In the genomic region with DNA sequence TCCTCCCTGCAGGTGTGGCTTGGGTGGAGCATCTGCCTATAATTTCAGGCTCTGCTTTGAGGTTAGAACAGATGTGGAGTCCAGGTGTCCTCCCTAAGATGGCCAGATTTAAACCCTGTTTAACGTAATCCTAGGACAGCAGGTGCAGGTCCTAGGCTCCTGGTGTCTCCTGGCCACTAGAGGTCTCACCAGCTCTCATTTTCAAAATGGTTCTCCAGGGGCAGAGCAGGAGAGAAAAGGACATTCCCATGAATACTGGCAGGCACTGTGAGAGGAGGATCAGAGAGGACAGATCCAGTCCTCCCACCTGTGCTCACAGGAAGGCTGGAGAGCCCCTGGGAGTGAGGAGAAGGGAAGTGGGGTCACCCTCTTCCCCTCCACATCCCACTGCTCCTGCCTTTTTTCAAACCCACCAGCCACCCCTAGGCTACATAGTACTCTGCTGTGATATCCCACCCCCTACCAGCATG, we compare ENCODE assay signal across 1 cellular context.
TF ChIP-seq lines count a peak whose summit lies in the region.

No MANE protein-coding gene starts in this region.

TF ChIP-seq in HEK293, 187 proteins besides CTCF, POLR2A, EP300 and RAD21 (continued from another document):
- TF ChIP-seq, protein P1, sequence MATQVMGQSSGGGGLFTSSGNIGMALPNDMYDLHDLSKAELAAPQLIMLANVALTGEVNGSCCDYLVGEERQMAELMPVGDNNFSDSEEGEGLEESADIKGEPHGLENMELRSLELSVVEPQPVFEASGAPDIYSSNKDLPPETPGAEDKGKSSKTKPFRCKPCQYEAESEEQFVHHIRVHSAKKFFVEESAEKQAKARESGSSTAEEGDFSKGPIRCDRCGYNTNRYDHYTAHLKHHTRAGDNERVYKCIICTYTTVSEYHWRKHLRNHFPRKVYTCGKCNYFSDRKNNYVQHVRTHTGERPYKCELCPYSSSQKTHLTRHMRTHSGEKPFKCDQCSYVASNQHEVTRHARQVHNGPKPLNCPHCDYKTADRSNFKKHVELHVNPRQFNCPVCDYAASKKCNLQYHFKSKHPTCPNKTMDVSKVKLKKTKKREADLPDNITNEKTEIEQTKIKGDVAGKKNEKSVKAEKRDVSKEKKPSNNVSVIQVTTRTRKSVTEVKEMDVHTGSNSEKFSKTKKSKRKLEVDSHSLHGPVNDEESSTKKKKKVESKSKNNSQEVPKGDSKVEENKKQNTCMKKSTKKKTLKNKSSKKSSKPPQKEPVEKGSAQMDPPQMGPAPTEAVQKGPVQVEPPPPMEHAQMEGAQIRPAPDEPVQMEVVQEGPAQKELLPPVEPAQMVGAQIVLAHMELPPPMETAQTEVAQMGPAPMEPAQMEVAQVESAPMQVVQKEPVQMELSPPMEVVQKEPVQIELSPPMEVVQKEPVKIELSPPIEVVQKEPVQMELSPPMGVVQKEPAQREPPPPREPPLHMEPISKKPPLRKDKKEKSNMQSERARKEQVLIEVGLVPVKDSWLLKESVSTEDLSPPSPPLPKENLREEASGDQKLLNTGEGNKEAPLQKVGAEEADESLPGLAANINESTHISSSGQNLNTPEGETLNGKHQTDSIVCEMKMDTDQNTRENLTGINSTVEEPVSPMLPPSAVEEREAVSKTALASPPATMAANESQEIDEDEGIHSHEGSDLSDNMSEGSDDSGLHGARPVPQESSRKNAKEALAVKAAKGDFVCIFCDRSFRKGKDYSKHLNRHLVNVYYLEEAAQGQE (tag by site-specific recombination; IDR thresholded peaks at IDR 0.05), result no peak
- no peak for TF ChIP-seq ZNF19 (tag by site-specific recombination; IDR thresholded peaks at IDR 0.05; ENCODE audit: low read depth)
- 0 out of 2 replicates have a peak, but pooled peaks have one; percentile 41 for TF ChIP-seq ZSCAN30 (tag by site-specific recombination; IDR thresholded peaks at IDR 0.05)
- no peak for TF ChIP-seq ZNF837 (tag by site-specific recombination; IDR thresholded peaks at IDR 0.05)
- TF ChIP-seq ZNF510 (tag by site-specific recombination; IDR thresholded peaks at IDR 0.05; ENCODE audit: insufficient replicate concordance), result no peak
- TF ChIP-seq RBAK (tag by site-specific recombination; IDR thresholded peaks at IDR 0.05), result no peak
- TF ChIP-seq ZFP41 (tag by site-specific recombination; IDR thresholded peaks at IDR 0.05; ENCODE audit: borderline replicate concordance), result no peak
- TF ChIP-seq ZNF776 (tag by site-specific recombination; IDR thresholded peaks at IDR 0.05; ENCODE audit: borderline replicate concordance), result no peak
- TF ChIP-seq IKZF3 (tag by site-specific recombination; IDR thresholded peaks at IDR 0.05), result peak; percentile 71
- no peak for TF ChIP-seq KLF10 (tag by site-specific recombination; IDR thresholded peaks at IDR 0.05)
- no peak for TF ChIP-seq ZNF629 (tag by site-specific recombination; IDR thresholded peaks at IDR 0.05)
- TF ChIP-seq MZF1 (tag by site-specific recombination; IDR thresholded peaks at IDR 0.05; ENCODE audit: borderline replicate concordance), result no peak
- TF ChIP-seq ZNF777 (tag by site-specific recombination; IDR thresholded peaks at IDR 0.05; ENCODE audit: borderline replicate concordance), result no peak
- TF ChIP-seq SCRT1 (tag by site-specific recombination; IDR thresholded peaks at IDR 0.05; ENCODE audit: borderline replicate concordance), result no peak
- TF ChIP-seq HOXA7 (CRISPR knock-in tag; IDR thresholded peaks at IDR 0.05; ENCODE audit: borderline replicate concordance), result no peak
- TF ChIP-seq, protein P2, sequence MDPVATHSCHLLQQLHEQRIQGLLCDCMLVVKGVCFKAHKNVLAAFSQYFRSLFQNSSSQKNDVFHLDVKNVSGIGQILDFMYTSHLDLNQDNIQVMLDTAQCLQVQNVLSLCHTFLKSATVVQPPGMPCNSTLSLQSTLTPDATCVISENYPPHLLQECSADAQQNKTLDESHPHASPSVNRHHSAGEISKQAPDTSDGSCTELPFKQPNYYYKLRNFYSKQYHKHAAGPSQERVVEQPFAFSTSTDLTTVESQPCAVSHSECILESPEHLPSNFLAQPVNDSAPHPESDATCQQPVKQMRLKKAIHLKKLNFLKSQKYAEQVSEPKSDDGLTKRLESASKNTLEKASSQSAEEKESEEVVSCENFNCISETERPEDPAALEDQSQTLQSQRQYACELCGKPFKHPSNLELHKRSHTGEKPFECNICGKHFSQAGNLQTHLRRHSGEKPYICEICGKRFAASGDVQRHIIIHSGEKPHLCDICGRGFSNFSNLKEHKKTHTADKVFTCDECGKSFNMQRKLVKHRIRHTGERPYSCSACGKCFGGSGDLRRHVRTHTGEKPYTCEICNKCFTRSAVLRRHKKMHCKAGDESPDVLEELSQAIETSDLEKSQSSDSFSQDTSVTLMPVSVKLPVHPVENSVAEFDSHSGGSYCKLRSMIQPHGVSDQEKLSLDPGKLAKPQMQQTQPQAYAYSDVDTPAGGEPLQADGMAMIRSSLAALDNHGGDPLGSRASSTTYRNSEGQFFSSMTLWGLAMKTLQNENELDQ (tag by site-specific recombination; IDR thresholded peaks at IDR 0.05; ENCODE audit: low read depth), result no peak
- no peak for TF ChIP-seq ZNF623 (tag by site-specific recombination; IDR thresholded peaks at IDR 0.05)
- no peak for TF ChIP-seq BCL11B (tag by site-specific recombination; IDR thresholded peaks at IDR 0.05; ENCODE audit: low read depth)
- TF ChIP-seq, protein P3, sequence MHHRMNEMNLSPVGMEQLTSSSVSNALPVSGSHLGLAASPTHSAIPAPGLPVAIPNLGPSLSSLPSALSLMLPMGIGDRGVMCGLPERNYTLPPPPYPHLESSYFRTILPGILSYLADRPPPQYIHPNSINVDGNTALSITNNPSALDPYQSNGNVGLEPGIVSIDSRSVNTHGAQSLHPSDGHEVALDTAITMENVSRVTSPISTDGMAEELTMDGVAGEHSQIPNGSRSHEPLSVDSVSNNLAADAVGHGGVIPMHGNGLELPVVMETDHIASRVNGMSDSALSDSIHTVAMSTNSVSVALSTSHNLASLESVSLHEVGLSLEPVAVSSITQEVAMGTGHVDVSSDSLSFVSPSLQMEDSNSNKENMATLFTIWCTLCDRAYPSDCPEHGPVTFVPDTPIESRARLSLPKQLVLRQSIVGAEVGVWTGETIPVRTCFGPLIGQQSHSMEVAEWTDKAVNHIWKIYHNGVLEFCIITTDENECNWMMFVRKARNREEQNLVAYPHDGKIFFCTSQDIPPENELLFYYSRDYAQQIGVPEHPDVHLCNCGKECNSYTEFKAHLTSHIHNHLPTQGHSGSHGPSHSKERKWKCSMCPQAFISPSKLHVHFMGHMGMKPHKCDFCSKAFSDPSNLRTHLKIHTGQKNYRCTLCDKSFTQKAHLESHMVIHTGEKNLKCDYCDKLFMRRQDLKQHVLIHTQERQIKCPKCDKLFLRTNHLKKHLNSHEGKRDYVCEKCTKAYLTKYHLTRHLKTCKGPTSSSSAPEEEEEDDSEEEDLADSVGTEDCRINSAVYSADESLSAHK (tag by site-specific recombination; IDR thresholded peaks at IDR 0.05), result peak; percentile 51; the same call in 1 of the 2 replicates
- TF ChIP-seq ZNF654 (tag by site-specific recombination; IDR thresholded peaks at IDR 0.05; ENCODE audit: low read depth), result peak; percentile 66
- no peak for TF ChIP-seq ZNF561 (tag by site-specific recombination; IDR thresholded peaks at IDR 0.05; ENCODE audit: borderline replicate concordance)
